ENCODE assay signal across 17 cellular contexts in the genomic region with DNA sequence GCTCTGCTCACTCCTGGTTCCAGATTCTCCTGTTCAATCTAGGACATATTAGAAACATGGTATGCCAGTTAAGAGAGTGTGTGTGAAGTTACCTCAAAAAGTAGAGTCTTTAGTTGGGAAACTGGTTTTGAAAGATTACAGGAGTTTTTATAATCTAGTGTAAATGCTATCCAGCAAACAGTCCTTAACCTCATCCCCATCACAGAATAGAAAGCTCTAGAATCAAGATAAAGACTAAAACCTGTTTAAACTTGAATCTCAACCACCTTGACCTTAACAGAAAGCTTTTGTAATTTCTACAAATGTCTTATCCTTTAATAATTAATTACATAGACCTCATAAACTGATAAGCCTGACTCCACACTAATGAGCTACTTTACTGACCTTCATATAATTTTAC.
DNase-seq lines count a peak whose midpoint lies in the region; ATAC-seq and TF ChIP-seq lines count a peak whose summit lies in the region.
"Had no signal": no experiment of that assay in that cellular context is flagged by ENCODE, and none has a peak within 500 bp of the region (broad histone marks: within the 10 kb centered on the region; RNA-seq: fewer than 3 reads in every experiment).

No MANE protein-coding gene starts in this region.

- DNase-seq in SIG-M5 treated with dmso at 0.1 percent for 504 hours (lab: John Stamatoyannopoulos, UW; ENCODE audit: unreplicated experiment) (peak; percentile 2), SIG-M5 (lab: John Stamatoyannopoulos, UW) (no peak), hepatocyte (ENCODE audit: low spot score) (no peak), osteoblast (ENCODE audit: insufficient read length, low spot score, missing footprints) (peak; percentile 54), T-helper 2 cell (no peak), GM19238 (ENCODE audit: insufficient read length, low spot score) (no peak)
- DNase-seq: AML-193; Caco-2; CD4-positive, alpha-beta T cell; IMR-90 had no signal

- no peak for ATAC-seq in HG03439 (IDR thresholded peaks at IDR 0.05; ENCODE audit: unreplicated experiment)
- ATAC-seq: A549 had no signal

- H3K9ac ChIP-seq in OCI-LY3 (ENCODE audit: low read length): no peak overlapping the region

- H2AFZ ChIP-seq in OCI-LY3 (ENCODE audit: low read depth, low read length) (no peak overlapping the region), hepatocyte (no peak overlapping the region), osteoblast (ENCODE audit: low read length) (no peak overlapping the region)

- H4K20me1 ChIP-seq in OCI-LY3 (ENCODE audit: insufficient read depth, low read length): no peaks in the 10 kb centered on the region
- no peaks in the 10 kb centered on the region for H4K20me1 ChIP-seq in hepatocyte (ENCODE audit: insufficient read depth, poor library complexity, severe bottlenecking)
- no peaks in the 10 kb centered on the region for H4K20me1 ChIP-seq in osteoblast (ENCODE audit: insufficient read depth, low read length)

- TF ChIP-seq CTCF in OCI-LY3 (IDR thresholded peaks at IDR 0.05; ENCODE audit: low read depth, low read length) (no peak), hepatocyte (IDR thresholded peaks at IDR 0.05; ENCODE audit: poor library complexity) (no peak), osteoblast (IDR thresholded peaks at IDR 0.05; ENCODE audit: extremely low read depth, low read depth, low read length) (no peak)

- H3K9me3 ChIP-seq in OCI-LY3 (ENCODE audit: insufficient read depth, low read length): no peaks in the 10 kb centered on the region
- no peaks in the 10 kb centered on the region for H3K9me3 ChIP-seq in hepatocyte (ENCODE audit: low read depth)
- H3K9me3 ChIP-seq in osteoblast (ENCODE audit: low read depth, low read length): no peaks in the 10 kb centered on the region
- H3K9me3 ChIP-seq: A549, Caco-2, HAP-1 had no signal

- peaks cover 17% of the 10 kb centered on the region for H3K4me1 ChIP-seq in OCI-LY3 (ENCODE audit: low read length)
- peaks cover 14% of the 10 kb centered on the region for H3K4me1 ChIP-seq in hepatocyte (ENCODE audit: insufficient read depth)
- no peaks in the 10 kb centered on the region for H3K4me1 ChIP-seq in osteoblast (ENCODE audit: insufficient read depth, low read length)
- H3K4me1 ChIP-seq: A549, Caco-2, HAP-1 had no signal

- no peak overlapping the region for H3K4me3 ChIP-seq in OCI-LY3 (ENCODE audit: low read length)
- no peak overlapping the region for H3K4me3 ChIP-seq in hepatocyte
- H3K4me3 ChIP-seq in osteoblast (ENCODE audit: insufficient read depth, low read length): no peak overlapping the region
- H3K4me3 ChIP-seq: A549, HAP-1 had no signal

- no peaks in the 10 kb centered on the region for H3K9me2 ChIP-seq in hepatocyte (replicated peaks; ENCODE audit: insufficient read depth)

- H3K36me3 ChIP-seq in OCI-LY3 (replicated peaks; ENCODE audit: low read depth, low read length) (peaks cover 3% of the 10 kb centered on the region), hepatocyte (replicated peaks; ENCODE audit: insufficient read depth, low read depth) (no peaks in the 10 kb centered on the region), osteoblast (ENCODE audit: insufficient read depth, low read length) (no peaks in the 10 kb centered on the region)
- H3K36me3 ChIP-seq: HAP-1 had no signal

- H3K27me3 ChIP-seq in OCI-LY3 (ENCODE audit: low read depth, low read length): no peaks in the 10 kb centered on the region
- H3K27me3 ChIP-seq in hepatocyte: no peaks in the 10 kb centered on the region
- H3K27me3 ChIP-seq in osteoblast (ENCODE audit: insufficient read depth, low read length): no peaks in the 10 kb centered on the region

- H3K4me2 ChIP-seq in OCI-LY3 (ENCODE audit: low read length) (peak overlapping the region; percentile 54), hepatocyte (no peak overlapping the region), osteoblast (ENCODE audit: insufficient read depth, low read length) (no peak overlapping the region)
- H3K4me2 ChIP-seq: A549 had no signal

- H3K79me2 ChIP-seq in OCI-LY3 (ENCODE audit: low read length) (no peaks in the 10 kb centered on the region), hepatocyte (no peaks in the 10 kb centered on the region), osteoblast (ENCODE audit: insufficient read depth, low read length) (no peaks in the 10 kb centered on the region)

- H3K27ac ChIP-seq in OCI-LY3 (ENCODE audit: low read length): peak overlapping the region; percentile 67
- peak overlapping the region; percentile 14 for H3K27ac ChIP-seq in hepatocyte
- no peak overlapping the region for H3K27ac ChIP-seq in osteoblast (ENCODE audit: low read depth, low read length)
- H3K27ac ChIP-seq: 22Rv1, A549, C4-2B, HL-60 had no signal

Comparison
In these comparisons a context has a peak if more than half of its experiments do, and no peak if none do; other contexts are left out.
1. DNase-seq: peak in SIG-M5 treated with dmso at 0.1 percent for 504 hours (single experiment) and osteoblast (single experiment); none in SIG-M5 (single experiment), hepatocyte (single experiment), T-helper 2 cell (0 of 5) and GM19238 (single experiment).